37 cellular contexts compared by ENCODE assay signal in the genomic region with DNA sequence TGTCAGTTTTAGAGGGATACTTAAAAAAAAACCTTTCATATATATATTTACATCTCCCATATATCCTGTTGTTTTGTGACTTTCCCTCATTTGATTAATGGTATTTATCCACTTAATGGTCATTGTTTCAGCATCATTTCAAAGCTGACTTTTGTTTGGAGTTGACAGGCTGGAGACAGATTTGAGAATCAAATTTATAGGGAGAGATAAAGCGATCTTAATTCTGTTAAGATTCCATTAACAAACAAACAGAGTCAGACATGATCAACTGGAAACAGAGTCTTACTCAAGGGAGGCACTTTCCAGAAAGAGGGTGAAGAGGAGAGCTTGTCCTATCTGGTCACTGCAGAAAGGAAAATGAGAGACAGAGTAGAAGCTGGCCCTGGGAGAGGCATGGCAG.
"Had no signal": no experiment of that assay in that cellular context is flagged by ENCODE, and none has a peak within 500 bp of the region (broad histone marks: within the 10 kb centered on the region; RNA-seq: fewer than 3 reads in every experiment).

No MANE protein-coding gene starts in this region.

- H3K36me3 ChIP-seq: ascending aorta, cardiac muscle cell, WERI-Rb-1 had no signal

- H3K27ac Mint-ChIP-seq: activated CD4-positive, alpha-beta memory T cell treated with anti-CD3 and anti-CD28 coated beads, Interleukin-2, amount 10 ng/mL, durations not matched to agents 7 days and 5 days; activated CD4-positive, alpha-beta T cell treated with anti-CD3 and anti-CD28 coated beads for 36 hours; activated CD4-positive, alpha-beta T cell treated with anti-CD3 and anti-CD28 coated beads, Interleukin-2, amount 10 ng/mL, durations not matched to agents 7 days and 5 days; activated CD8-positive, alpha-beta memory T cell treated with anti-CD3 and anti-CD28 coated beads, Interleukin-2, amount 10 ng/mL, durations not matched to agents 7 days and 5 days; activated CD8-positive, alpha-beta T cell treated with anti-CD3 and anti-CD28 coated beads, Interleukin-2, amount 10 ng/mL, durations not matched to agents 7 days and 5 days; activated naive CD4-positive, alpha-beta T cell treated with anti-CD3 and anti-CD28 coated beads, Interleukin-2, amount 10 ng/mL, durations not matched to agents 7 days and 5 days; activated naive CD4-positive, alpha-beta T cell treated with anti-CD3 and anti-CD28 coated beads, Interleukin-2, amount 50 U/mL, for 24 hours; activated naive CD8-positive, alpha-beta T cell; activated naive CD8-positive, alpha-beta T cell treated with anti-CD3 and anti-CD28 coated beads, Interleukin-2, amount 10 ng/mL, durations not matched to agents 7 days and 5 days; activated naive CD8-positive, alpha-beta T cell treated with anti-CD3 and anti-CD28 coated beads, Interleukin-2, amount 50 U/mL, for 24 hours; activated T-cell treated with anti-CD3 and anti-CD28 coated beads, Interleukin-2, amount 50 U/mL, for 24 hours; activated T-helper 2 cell treated with anti-CD3 and anti-CD28 coated beads, Interferon-gamma antibody, Interleukin-2, Interleukin-4, amounts not matched to agents 10 μg/mL and 5 μg/mL and 100 μg/mL, durations not matched to agents 14 hours and 24 hours and 36 hours; brain; T-helper 1 cell treated with Interleukin-12 subunit alpha and Interleukin-12 subunit beta and Interleukin-4 antibody, amounts not matched to agents 30 μg/mL and 1 μg/mL, for 36 hours; T-helper 2 cell treated with Interferon-gamma antibody and Interleukin-4, amounts not matched to agents 5 μg/mL and 100 μg/mL, for 36 hours; WTC11 had no signal

- H3K4me3 Mint-ChIP-seq: activated CD4-positive, alpha-beta memory T cell treated with anti-CD3 and anti-CD28 coated beads, Interleukin-2, amount 10 ng/mL, durations not matched to agents 7 days and 5 days; activated CD4-positive, alpha-beta T cell treated with anti-CD3 and anti-CD28 coated beads for 36 hours; activated CD4-positive, alpha-beta T cell treated with anti-CD3 and anti-CD28 coated beads, Interleukin-2, amount 10 ng/mL, durations not matched to agents 7 days and 5 days; activated CD8-positive, alpha-beta memory T cell treated with anti-CD3 and anti-CD28 coated beads, Interleukin-2, amount 10 ng/mL, durations not matched to agents 7 days and 5 days; activated CD8-positive, alpha-beta T cell treated with anti-CD3 and anti-CD28 coated beads, Interleukin-2, amount 10 ng/mL, durations not matched to agents 7 days and 5 days; activated naive CD4-positive, alpha-beta T cell treated with anti-CD3 and anti-CD28 coated beads, Interleukin-2, amount 10 ng/mL, durations not matched to agents 7 days and 5 days; activated naive CD4-positive, alpha-beta T cell treated with anti-CD3 and anti-CD28 coated beads, Interleukin-2, amount 50 U/mL, for 24 hours; activated naive CD8-positive, alpha-beta T cell; activated naive CD8-positive, alpha-beta T cell treated with anti-CD3 and anti-CD28 coated beads, Interleukin-2, amount 10 ng/mL, durations not matched to agents 7 days and 5 days; activated naive CD8-positive, alpha-beta T cell treated with anti-CD3 and anti-CD28 coated beads, Interleukin-2, amount 50 U/mL, for 24 hours; activated T-cell treated with anti-CD3 and anti-CD28 coated beads, Interleukin-2, amount 50 U/mL, for 24 hours; brain; central memory CD8-positive, alpha-beta T cell; T-helper 1 cell treated with Interleukin-12 subunit alpha and Interleukin-12 subunit beta and Interleukin-4 antibody, amounts not matched to agents 30 μg/mL and 1 μg/mL, for 36 hours; T-helper 2 cell treated with Interferon-gamma antibody and Interleukin-4, amounts not matched to agents 5 μg/mL and 100 μg/mL, for 36 hours; WTC11 had no signal

- H3K4me1 Mint-ChIP-seq: activated CD4-positive, alpha-beta memory T cell treated with anti-CD3 and anti-CD28 coated beads, Interleukin-2, amount 10 ng/mL, durations not matched to agents 7 days and 5 days; activated CD4-positive, alpha-beta T cell treated with anti-CD3 and anti-CD28 coated beads for 36 hours; activated CD4-positive, alpha-beta T cell treated with anti-CD3 and anti-CD28 coated beads, Interleukin-2, amount 10 ng/mL, durations not matched to agents 7 days and 5 days; activated CD8-positive, alpha-beta memory T cell treated with anti-CD3 and anti-CD28 coated beads, Interleukin-2, amount 10 ng/mL, durations not matched to agents 7 days and 5 days; activated naive CD4-positive, alpha-beta T cell treated with anti-CD3 and anti-CD28 coated beads, Interleukin-2, amount 10 ng/mL, durations not matched to agents 7 days and 5 days; activated naive CD4-positive, alpha-beta T cell treated with anti-CD3 and anti-CD28 coated beads, Interleukin-2, amount 50 U/mL, for 24 hours; activated naive CD8-positive, alpha-beta T cell treated with anti-CD3 and anti-CD28 coated beads, Interleukin-2, amount 10 ng/mL, durations not matched to agents 7 days and 5 days; activated naive CD8-positive, alpha-beta T cell treated with anti-CD3 and anti-CD28 coated beads, Interleukin-2, amount 50 U/mL, for 24 hours; central memory CD8-positive, alpha-beta T cell had no signal

- H3K27me3 Mint-ChIP-seq: activated CD4-positive, alpha-beta memory T cell treated with anti-CD3 and anti-CD28 coated beads, Interleukin-2, amount 10 ng/mL, durations not matched to agents 7 days and 5 days; activated CD4-positive, alpha-beta T cell treated with anti-CD3 and anti-CD28 coated beads for 36 hours; activated CD4-positive, alpha-beta T cell treated with anti-CD3 and anti-CD28 coated beads, Interleukin-2, amount 10 ng/mL, durations not matched to agents 7 days and 5 days; activated CD8-positive, alpha-beta memory T cell treated with anti-CD3 and anti-CD28 coated beads, Interleukin-2, amount 10 ng/mL, durations not matched to agents 7 days and 5 days; activated naive CD4-positive, alpha-beta T cell treated with anti-CD3 and anti-CD28 coated beads, Interleukin-2, amount 10 ng/mL, durations not matched to agents 7 days and 5 days; activated naive CD4-positive, alpha-beta T cell treated with anti-CD3 and anti-CD28 coated beads, Interleukin-2, amount 50 U/mL, for 24 hours; activated naive CD8-positive, alpha-beta T cell; activated naive CD8-positive, alpha-beta T cell treated with anti-CD3 and anti-CD28 coated beads, Interleukin-2, amount 10 ng/mL, durations not matched to agents 7 days and 5 days; activated naive CD8-positive, alpha-beta T cell treated with anti-CD3 and anti-CD28 coated beads, Interleukin-2, amount 50 U/mL, for 24 hours; activated T-cell treated with anti-CD3 and anti-CD28 coated beads, Interleukin-2, amount 50 U/mL, for 24 hours; central memory CD8-positive, alpha-beta T cell had no signal

- H3K36me3 Mint-ChIP-seq: activated CD8-positive, alpha-beta memory T cell treated with anti-CD3 and anti-CD28 coated beads, Interleukin-2, amount 10 ng/mL, durations not matched to agents 7 days and 5 days; activated naive CD4-positive, alpha-beta T cell treated with anti-CD3 and anti-CD28 coated beads, Interleukin-2, amount 10 ng/mL, durations not matched to agents 7 days and 5 days; activated naive CD8-positive, alpha-beta T cell treated with anti-CD3 and anti-CD28 coated beads, Interleukin-2, amount 10 ng/mL, durations not matched to agents 7 days and 5 days; brain; WTC11 had no signal

- H3K4me1 ChIP-seq: ascending aorta had no signal

- H3K9me3 Mint-ChIP-seq: activated CD4-positive, alpha-beta memory T cell treated with anti-CD3 and anti-CD28 coated beads, Interleukin-2, amount 10 ng/mL, durations not matched to agents 7 days and 5 days; activated naive CD4-positive, alpha-beta T cell treated with anti-CD3 and anti-CD28 coated beads, Interleukin-2, amount 10 ng/mL, durations not matched to agents 7 days and 5 days; activated naive CD4-positive, alpha-beta T cell treated with anti-CD3 and anti-CD28 coated beads, Interleukin-2, amount 50 U/mL, for 24 hours; activated naive CD8-positive, alpha-beta T cell treated with anti-CD3 and anti-CD28 coated beads, Interleukin-2, amount 10 ng/mL, durations not matched to agents 7 days and 5 days; activated T-cell treated with anti-CD3 and anti-CD28 coated beads, Interleukin-2, amount 50 U/mL, for 24 hours; activated T-helper 2 cell treated with anti-CD3 and anti-CD28 coated beads, Interferon-gamma antibody, Interleukin-2, Interleukin-4, amounts not matched to agents 10 μg/mL and 5 μg/mL and 100 μg/mL, durations not matched to agents 14 hours and 24 hours and 36 hours; central memory CD8-positive, alpha-beta T cell; T-helper 1 cell treated with Interleukin-12 subunit alpha and Interleukin-12 subunit beta and Interleukin-4 antibody, amounts not matched to agents 30 μg/mL and 1 μg/mL, for 36 hours; T-helper 2 cell treated with Interferon-gamma antibody and Interleukin-4, amounts not matched to agents 5 μg/mL and 100 μg/mL, for 36 hours had no signal

- H3K27ac ChIP-seq: ascending aorta, cardiac muscle cell, WERI-Rb-1 had no signal

- H3K4me3 ChIP-seq: ascending aorta, cardiac muscle cell had no signal

- DNase-seq: activated CD4-positive, alpha-beta memory T cell treated with anti-CD3 and anti-CD28 coated beads, Interleukin-2, amount 10 ng/mL, durations not matched to agents 7 days and 5 days; activated CD4-positive, alpha-beta T cell treated with anti-CD3 and anti-CD28 coated beads for 1 hour; activated CD4-positive, alpha-beta T cell treated with anti-CD3 and anti-CD28 coated beads for 36 hours; activated CD4-positive, alpha-beta T cell treated with anti-CD3 and anti-CD28 coated beads for 48 hours; activated CD4-positive, alpha-beta T cell treated with anti-CD3 and anti-CD28 coated beads, Interleukin-2, amount 10 ng/mL, durations not matched to agents 7 days and 5 days; activated CD4-positive, alpha-beta T cell treated with anti-CD3 and anti-CD28 coated beads, Interleukin-2, amount 50 U/mL, for 48 hours; activated CD4-positive, CD25-positive, alpha-beta regulatory T cell; activated CD8-positive, alpha-beta memory T cell treated with anti-CD3 and anti-CD28 coated beads for 24 hours; activated CD8-positive, alpha-beta memory T cell treated with anti-CD3 and anti-CD28 coated beads, Interleukin-2, amount 10 ng/mL, durations not matched to agents 7 days and 5 days; activated CD8-positive, alpha-beta memory T cell treated with anti-CD3 and anti-CD28 coated beads, Interleukin-2, amount 50 U/mL, for 48 hours; activated CD8-positive, alpha-beta T cell treated with anti-CD3 and anti-CD28 coated beads, Interleukin-2, amount 10 ng/mL, durations not matched to agents 7 days and 5 days; activated effector memory CD4-positive, alpha-beta T cell treated with Interleukin-2 at 50 U/mL for 16 hours; activated gamma-delta T cell; activated naive CD4-positive, alpha-beta T cell treated with anti-CD3 and anti-CD28 coated beads, Interleukin-2, amount 10 ng/mL, durations not matched to agents 7 days and 5 days; activated naive CD4-positive, alpha-beta T cell treated with Interleukin-2 at 50 U/mL for 16 hours; activated naive CD8-positive, alpha-beta T cell treated with anti-CD3 and anti-CD28 coated beads, Interleukin-2, amount 10 ng/mL, durations not matched to agents 7 days and 5 days; activated naive CD8-positive, alpha-beta T cell treated with anti-CD3 and anti-CD28 coated beads, Interleukin-2, amount 50 U/mL, for 24 hours; activated T-cell treated with anti-CD3 and anti-CD28 coated beads, Interleukin-2, amount 50 U/mL, for 24 hours; activated T-cell treated with anti-CD3 and anti-CD28 coated beads, Interleukin-2, amount 50 U/mL, for 48 hours; amygdala; anterior cingulate cortex; caudate nucleus; cerebellar nuclear complex; T-helper 1 cell; T-helper 2 cell; T-helper 9 cell; WERI-Rb-1 had no signal

- H3K27me3 ChIP-seq: ascending aorta, cardiac muscle cell had no signal

- H3K9me3 ChIP-seq: ascending aorta had no signal
